12 cellular contexts compared by ENCODE assay signal in genomic region chr17:78448356-78448993, GRCh38.
DNase-seq lines count a peak whose midpoint lies in the region; ATAC-seq, FAIRE-seq and TF ChIP-seq lines count a peak whose summit lies in the region.
"Had no signal": no experiment of that assay in that cellular context is flagged by ENCODE, and none has a peak within 500 bp of the region (broad histone marks: within the 10 kb centered on the region; RNA-seq: fewer than 3 reads in every experiment).

No MANE protein-coding gene starts in this region.

- no peak overlapping the region for H3K4me3 ChIP-seq in HepG2 (replicated peaks in 1 of 3; ENCODE audit: insufficient read depth in 1 of 3, low read depth in 2 of 3, low read length in 3 of 3)
- H3K4me3 ChIP-seq in right lobe of liver = no peak overlapping the region

- no peaks in the 10 kb centered on the region for H3K36me3 Mint-ChIP-seq in chondrocyte (ENCODE audit: low read depth)
- H3K36me3 Mint-ChIP-seq: CD4-positive, alpha-beta memory T cell; immature natural killer cell had no signal

- CTCF ChIA-PET in HepG2 (lab: Yijun Ruan, JAX; ENCODE audit: low intra/inter-chr PET ratio, low total read pairs) = no interaction called here

- H4K20me1 ChIP-seq in HepG2 (ENCODE audit: insufficient read depth, low read length) = no peaks in the 10 kb centered on the region

- H3K4me2 ChIP-seq in HepG2 (ENCODE audit: low read depth, low read length) = peak overlapping the region; percentile 14; the same call in 1 of the 2 replicates

- H3K36me3 ChIP-seq in HepG2 (replicated peaks in 1 of 2; ENCODE audit: control insufficient read depth in 1 of 2, insufficient read depth in 2 of 2, low read length in 2 of 2) (no peaks in the 10 kb centered on the region), right lobe of liver (no peaks in the 10 kb centered on the region)

- H3K4me1 Mint-ChIP-seq in chondrocyte (ENCODE audit: low read depth) = no peaks in the 10 kb centered on the region
- H3K4me1 Mint-ChIP-seq: immature natural killer cell had no signal

- BruUV-seq in HepG2 (replicated peaks; lab: Mats Ljungman, UMichigan) = no TSS peak

- in situ Hi-C loops in HepG2 (cut with HindIII; ENCODE audit: extremely low pct_ligation_motif_present, low pct_unique_long_range_greater_than_20kb) = no loop called here

- no peak for TF ChIP-seq RAD21 in HepG2 (CRISPR knock-in tag; IDR thresholded peaks at IDR 0.05)

- FAIRE-seq in HepG2 (lab: Jason Lieb, UNC) (peak; percentile 77), urothelium cell line (lab: Jason Lieb, UNC) (peak; percentile 52)

- peaks cover 16% of the 10 kb centered on the region for H3K4me1 ChIP-seq in HepG2 (ENCODE audit: insufficient read depth, low read length)
- H3K4me1 ChIP-seq in right lobe of liver = no peaks in the 10 kb centered on the region

- H3K27me3 ChIP-seq in HepG2 (ENCODE audit: control insufficient read depth in 1 of 2, insufficient read depth in 2 of 2, low read length in 2 of 2) (peaks cover under 1 to 36% of the 10 kb centered on the region in 2 experiments; a peak in 4 of 5 replicates), right lobe of liver (no peaks in the 10 kb centered on the region)

- TF ChIP-seq CTCF in HepG2 (CRISPR knock-in tag; IDR thresholded peaks at IDR 0.05) (peak; percentile 45), right lobe of liver (IDR thresholded peaks at IDR 0.05) (no peak), chondrocyte (IDR thresholded peaks at IDR 0.05) (peak; percentile 48)

- H3K27me3 Mint-ChIP-seq in chondrocyte (ENCODE audit: low read depth) = no peaks in the 10 kb centered on the region
- H3K27me3 Mint-ChIP-seq: CD4-positive, alpha-beta memory T cell had no signal

- POLR2A ChIA-PET in HepG2 (lab: Yijun Ruan, JAX) = no interaction called here

- WGBS in HepG2 (ENCODE audit: low lambda C conversion rate) = 25% methylated on average over 5 of the region's 5 CpGs
- 58% methylated on average over 5 of the region's 5 CpGs for WGBS in right lobe of liver (ENCODE audit: insufficient coverage, low coverage, low lambda C conversion rate, missing lambda C conversion rate)

- DNase-seq in HepG2 (ENCODE audit: low spot score) (peak; percentile 71), right lobe of liver (no peak), NAMALWA (ENCODE audit: low spot score) (peak; percentile 42), chondrocyte (ENCODE audit: low spot score) (no peak), urothelium cell line (ENCODE audit: low spot score) (no peak), GM19238 (ENCODE audit: insufficient read length, low spot score) (no peak)
- no peak for DNase-seq in activated CD8-positive, alpha-beta memory T cell treated with anti-CD3 and anti-CD28 coated beads, Interleukin-2, amount 50 U/mL, for 48 hours
- DNase-seq: CD4-positive, alpha-beta memory T cell; immature natural killer cell; NCI-H146; T1000 had no signal

- H2AFZ ChIP-seq in HepG2 (ENCODE audit: low read length) = no peak overlapping the region

- no peak overlapping the region for H3K4me3 Mint-ChIP-seq in chondrocyte (ENCODE audit: unreplicated experiment)
- H3K4me3 Mint-ChIP-seq: CD4-positive, alpha-beta memory T cell; immature natural killer cell had no signal

- H3K9ac ChIP-seq in HepG2 (ENCODE audit: insufficient read depth, low read depth, low read length) = no peak overlapping the region

- intact Hi-C loops in HepG2 (cut with micrococcal nuclease; ENCODE audit: unreplicated experiment) (no loop called here), right lobe of liver (cut with DNase I) (no loop called here)

- H3K27ac ChIP-seq in HepG2 (ENCODE audit: extremely low read length, insufficient read depth, low read length) (peak overlapping the region; percentile 59), right lobe of liver (no peak overlapping the region)

- no peaks in the 10 kb centered on the region for H3K9me3 Mint-ChIP-seq in chondrocyte (ENCODE audit: low read depth)
- H3K9me3 Mint-ChIP-seq: CD4-positive, alpha-beta memory T cell; immature natural killer cell had no signal

- H3K9me3 ChIP-seq in HepG2 (ENCODE audit: low read length) (no peaks in the 10 kb centered on the region), right lobe of liver (no peaks in the 10 kb centered on the region)

- TF ChIP-seq POLR2A in HepG2 (IDR thresholded peaks at IDR 0.05; ENCODE audit: insufficient read depth in 1 of 2, low read depth in 2 of 2, low read length in 2 of 2) = no peak
- TF ChIP-seq POLR2A in right lobe of liver (IDR thresholded peaks at IDR 0.05) = no peak

- ATAC-seq in HepG2 (peak; percentile 62), right lobe of liver (no peak), GM21737 (IDR thresholded peaks at IDR 0.05; ENCODE audit: unreplicated experiment) (no peak)

- no peak overlapping the region for H3K27ac Mint-ChIP-seq in chondrocyte (ENCODE audit: unreplicated experiment)
- H3K27ac Mint-ChIP-seq: immature natural killer cell had no signal

- no peak for TF ChIP-seq EP300 in HepG2 (IDR thresholded peaks at IDR 0.05; ENCODE audit: low read depth in 2 of 2, low read length in 2 of 2)
- TF ChIP-seq EP300 in HepG2 (CRISPR knock-in tag; IDR thresholded peaks at IDR 0.05; ENCODE audit: borderline replicate concordance) = no peak

- H3K79me2 ChIP-seq in HepG2 (ENCODE audit: insufficient read depth, low read length) = no peaks in the 10 kb centered on the region

TF ChIP-seq in HepG2, 621 proteins besides CTCF, POLR2A, EP300 and RAD21 (continues in another document):
- TF ChIP-seq ZNF263 (CRISPR knock-in tag; IDR thresholded peaks at IDR 0.05) = 0 out of 2 replicates have a peak, but pooled peaks have one; percentile 36
- TF ChIP-seq HNF4A (CRISPR knock-in tag; IDR thresholded peaks at IDR 0.05) = peak; percentile 62
- TF ChIP-seq ZNF225 (CRISPR knock-in tag; IDR thresholded peaks at IDR 0.05) = no peak
- 0 out of 2 replicates have a peak, but pooled peaks have one; percentile 15 for TF ChIP-seq GATAD2A (CRISPR knock-in tag; IDR thresholded peaks at IDR 0.05)
- TF ChIP-seq FOXM1 (CRISPR knock-in tag; IDR thresholded peaks at IDR 0.05) = no peak
- peak; percentile 35; the same call in 1 of the 2 replicates for TF ChIP-seq NFE2L2 (IDR thresholded peaks at IDR 0.05; ENCODE audit: low read length)
- no peak for TF ChIP-seq ZFP82 (CRISPR knock-in tag; IDR thresholded peaks at IDR 0.05; ENCODE audit: borderline replicate concordance)
- TF ChIP-seq, protein P1, sequence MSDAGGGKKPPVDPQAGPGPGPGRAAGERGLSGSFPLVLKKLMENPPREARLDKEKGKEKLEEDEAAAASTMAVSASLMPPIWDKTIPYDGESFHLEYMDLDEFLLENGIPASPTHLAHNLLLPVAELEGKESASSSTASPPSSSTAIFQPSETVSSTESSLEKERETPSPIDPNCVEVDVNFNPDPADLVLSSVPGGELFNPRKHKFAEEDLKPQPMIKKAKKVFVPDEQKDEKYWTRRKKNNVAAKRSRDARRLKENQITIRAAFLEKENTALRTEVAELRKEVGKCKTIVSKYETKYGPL (CRISPR knock-in tag; IDR thresholded peaks at IDR 0.05) = 0 out of 2 replicates have a peak, but pooled peaks have one; percentile 18
- no peak for TF ChIP-seq NCOA2 (CRISPR knock-in tag; IDR thresholded peaks at IDR 0.05)
- peak; percentile 57; the same call in 1 of the 2 replicates for TF ChIP-seq EHMT2 (IDR thresholded peaks at IDR 0.05; ENCODE audit: borderline replicate concordance, low read depth, low read length)
- 0 out of 2 replicates have a peak, but pooled peaks have one; percentile 19 for TF ChIP-seq SAP130 (CRISPR knock-in tag; IDR thresholded peaks at IDR 0.05; ENCODE audit: low read depth)
- TF ChIP-seq, protein P2, sequence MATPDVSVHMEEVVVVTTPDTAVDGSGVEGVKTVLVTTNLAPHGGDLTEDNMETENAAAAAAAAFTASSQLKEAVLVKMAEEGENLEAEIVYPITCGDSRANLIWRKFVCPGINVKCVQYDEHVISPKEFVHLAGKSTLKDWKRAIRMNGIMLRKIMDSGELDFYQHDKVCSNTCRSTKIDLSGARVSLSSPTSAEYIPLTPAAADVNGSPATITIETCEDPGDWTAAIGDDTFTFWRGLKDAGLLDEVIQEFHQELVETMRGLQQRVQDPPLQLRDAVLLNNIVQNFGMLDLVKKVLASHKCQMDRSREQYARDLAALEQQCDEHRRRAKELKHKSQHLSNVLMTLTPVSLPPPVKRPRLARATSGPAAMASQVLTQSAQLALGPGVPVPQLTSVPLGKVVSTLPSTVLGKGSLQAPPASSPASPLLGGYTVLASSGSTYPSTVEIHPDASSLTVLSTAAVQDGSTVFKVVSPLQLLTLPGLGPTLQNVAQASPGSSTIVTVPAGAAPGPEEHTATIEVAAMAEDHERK (CRISPR knock-in tag; IDR thresholded peaks at IDR 0.05; ENCODE audit: low read depth) = no peak
- TF ChIP-seq, protein P3, sequence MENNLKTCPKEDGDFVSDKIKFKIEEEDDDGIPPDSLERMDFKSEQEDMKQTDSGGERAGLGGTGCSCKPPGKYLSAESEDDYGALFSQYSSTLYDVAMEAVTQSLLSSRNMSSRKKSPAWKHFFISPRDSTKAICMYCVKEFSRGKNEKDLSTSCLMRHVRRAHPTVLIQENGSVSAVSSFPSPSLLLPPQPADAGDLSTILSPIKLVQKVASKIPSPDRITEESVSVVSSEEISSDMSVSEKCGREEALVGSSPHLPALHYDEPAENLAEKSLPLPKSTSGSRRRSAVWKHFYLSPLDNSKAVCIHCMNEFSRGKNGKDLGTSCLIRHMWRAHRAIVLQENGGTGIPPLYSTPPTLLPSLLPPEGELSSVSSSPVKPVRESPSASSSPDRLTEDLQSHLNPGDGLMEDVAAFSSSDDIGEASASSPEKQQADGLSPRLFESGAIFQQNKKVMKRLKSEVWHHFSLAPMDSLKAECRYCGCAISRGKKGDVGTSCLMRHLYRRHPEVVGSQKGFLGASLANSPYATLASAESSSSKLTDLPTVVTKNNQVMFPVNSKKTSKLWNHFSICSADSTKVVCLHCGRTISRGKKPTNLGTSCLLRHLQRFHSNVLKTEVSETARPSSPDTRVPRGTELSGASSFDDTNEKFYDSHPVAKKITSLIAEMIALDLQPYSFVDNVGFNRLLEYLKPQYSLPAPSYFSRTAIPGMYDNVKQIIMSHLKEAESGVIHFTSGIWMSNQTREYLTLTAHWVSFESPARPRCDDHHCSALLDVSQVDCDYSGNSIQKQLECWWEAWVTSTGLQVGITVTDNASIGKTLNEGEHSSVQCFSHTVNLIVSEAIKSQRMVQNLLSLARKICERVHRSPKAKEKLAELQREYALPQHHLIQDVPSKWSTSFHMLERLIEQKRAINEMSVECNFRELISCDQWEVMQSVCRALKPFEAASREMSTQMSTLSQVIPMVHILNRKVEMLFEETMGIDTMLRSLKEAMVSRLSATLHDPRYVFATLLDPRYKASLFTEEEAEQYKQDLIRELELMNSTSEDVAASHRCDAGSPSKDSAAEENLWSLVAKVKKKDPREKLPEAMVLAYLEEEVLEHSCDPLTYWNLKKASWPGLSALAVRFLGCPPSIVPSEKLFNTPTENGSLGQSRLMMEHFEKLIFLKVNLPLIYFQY (CRISPR knock-in tag; IDR thresholded peaks at IDR 0.05; ENCODE audit: borderline replicate concordance) = no peak
- 0 out of 2 replicates have a peak, but pooled peaks have one; percentile 34 for TF ChIP-seq ZNF292 (CRISPR knock-in tag; IDR thresholded peaks at IDR 0.05; ENCODE audit: borderline replicate concordance, low read depth)
- TF ChIP-seq ZNF333 (CRISPR knock-in tag; IDR thresholded peaks at IDR 0.05; ENCODE audit: borderline replicate concordance) = no peak
- TF ChIP-seq ZNF441 (CRISPR knock-in tag; IDR thresholded peaks at IDR 0.05; ENCODE audit: borderline replicate concordance) = no peak

Comparison
In these comparisons a context has a peak if more than half of its experiments do, and no peak if none do; other contexts are left out.
1. DNase-seq: peak in HepG2 (single experiment) and NAMALWA (single experiment); none in right lobe of liver (0 of 3), chondrocyte (single experiment), urothelium cell line (single experiment), GM19238 (single experiment) and activated CD8-positive, alpha-beta memory T cell treated with anti-CD3 and anti-CD28 coated beads, Interleukin-2, amount 50 U/mL, for 48 hours (single experiment).
2. CTCF ChIP-seq: peak in HepG2 (single experiment) and chondrocyte (single experiment); none in right lobe of liver (0 of 4).